In the genomic region with DNA sequence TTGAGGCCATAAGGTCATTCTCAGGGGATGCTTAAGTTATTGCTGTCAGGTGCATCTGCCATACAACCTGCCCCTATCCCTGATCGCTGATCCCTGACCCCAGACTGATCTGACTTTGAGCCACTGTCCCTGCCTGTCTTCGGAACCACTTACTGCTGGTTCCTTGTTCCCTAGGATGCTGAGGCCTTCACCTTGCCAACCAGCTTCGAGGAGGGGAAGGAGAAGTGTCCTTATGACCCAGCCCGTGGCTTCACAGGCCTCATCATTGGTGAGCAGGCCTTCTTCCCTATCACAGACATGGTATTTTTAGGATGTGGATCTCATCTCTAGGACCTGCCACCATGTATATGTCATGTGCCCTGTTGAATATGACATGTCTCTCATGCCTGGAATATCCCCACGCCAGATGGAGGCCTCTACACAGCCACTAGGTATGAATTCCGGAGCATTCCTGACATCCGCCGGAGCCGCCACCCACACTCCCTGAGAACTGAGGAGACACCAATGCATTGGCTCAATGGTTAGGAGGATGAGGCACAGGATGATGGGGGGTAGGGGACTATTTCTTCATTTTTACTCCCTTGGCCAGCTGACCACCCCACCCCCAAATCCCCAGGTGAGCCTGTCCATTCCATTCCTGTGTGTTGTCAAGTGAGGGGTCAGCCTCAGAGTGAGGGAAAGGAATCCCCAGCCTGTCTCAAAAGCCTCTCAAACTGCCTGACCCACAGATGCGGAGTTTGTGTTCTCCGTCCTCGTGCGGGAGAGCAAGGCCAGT, we compare ENCODE assay signal across 1 cellular context.
TF ChIP-seq lines count a peak whose summit lies in the region.

No MANE protein-coding gene starts in this region.

TF ChIP-seq in HepG2, 621 proteins besides CTCF, POLR2A, EP300 and RAD21:
- TF ChIP-seq RBFOX2 (IDR thresholded peaks at IDR 0.05; ENCODE audit: low read depth, low read length) (0 out of 2 replicates have a peak, but pooled peaks have one; percentile 35), NR1H2 (CRISPR knock-in tag; IDR thresholded peaks at IDR 0.05; ENCODE audit: borderline replicate concordance, low read depth) (no peak), POLR2AphosphoS5 (IDR thresholded peaks at IDR 0.05; ENCODE audit: low read depth, low read length) (peak; percentile 9; the same call in 1 of the 2 replicates), BRD4 (CRISPR knock-in tag; IDR thresholded peaks at IDR 0.05) (no peak), ZSCAN31 (CRISPR knock-in tag; IDR thresholded peaks at IDR 0.05; ENCODE audit: low read depth) (no peak), GFI1 (CRISPR knock-in tag; IDR thresholded peaks at IDR 0.05; ENCODE audit: borderline replicate concordance) (no peak), ZNF382 (CRISPR knock-in tag; IDR thresholded peaks at IDR 0.05; ENCODE audit: borderline replicate concordance) (no peak), KLF15 (CRISPR knock-in tag; IDR thresholded peaks at IDR 0.05; ENCODE audit: borderline replicate concordance) (no peak), GLI4 (CRISPR knock-in tag; IDR thresholded peaks at IDR 0.05; ENCODE audit: borderline replicate concordance) (no peak), ZFP36 (IDR thresholded peaks at IDR 0.05; ENCODE audit: borderline replicate concordance, low read depth, low read length, partially characterized antibody) (no peak), ZNF790 (CRISPR knock-in tag; IDR thresholded peaks at IDR 0.05; ENCODE audit: borderline replicate concordance) (no peak)
- TF ChIP-seq, protein P1, sequence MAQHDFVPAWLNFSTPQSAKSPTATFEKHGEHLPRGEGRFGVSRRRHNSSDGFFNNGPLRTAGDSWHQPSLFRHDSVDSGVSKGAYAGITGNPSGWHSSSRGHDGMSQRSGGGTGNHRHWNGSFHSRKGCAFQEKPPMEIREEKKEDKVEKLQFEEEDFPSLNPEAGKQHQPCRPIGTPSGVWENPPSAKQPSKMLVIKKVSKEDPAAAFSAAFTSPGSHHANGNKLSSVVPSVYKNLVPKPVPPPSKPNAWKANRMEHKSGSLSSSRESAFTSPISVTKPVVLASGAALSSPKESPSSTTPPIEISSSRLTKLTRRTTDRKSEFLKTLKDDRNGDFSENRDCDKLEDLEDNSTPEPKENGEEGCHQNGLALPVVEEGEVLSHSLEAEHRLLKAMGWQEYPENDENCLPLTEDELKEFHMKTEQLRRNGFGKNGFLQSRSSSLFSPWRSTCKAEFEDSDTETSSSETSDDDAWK (CRISPR knock-in tag; IDR thresholded peaks at IDR 0.05), result no peak
